12 cellular contexts compared by ENCODE assay signal in the genomic region with DNA sequence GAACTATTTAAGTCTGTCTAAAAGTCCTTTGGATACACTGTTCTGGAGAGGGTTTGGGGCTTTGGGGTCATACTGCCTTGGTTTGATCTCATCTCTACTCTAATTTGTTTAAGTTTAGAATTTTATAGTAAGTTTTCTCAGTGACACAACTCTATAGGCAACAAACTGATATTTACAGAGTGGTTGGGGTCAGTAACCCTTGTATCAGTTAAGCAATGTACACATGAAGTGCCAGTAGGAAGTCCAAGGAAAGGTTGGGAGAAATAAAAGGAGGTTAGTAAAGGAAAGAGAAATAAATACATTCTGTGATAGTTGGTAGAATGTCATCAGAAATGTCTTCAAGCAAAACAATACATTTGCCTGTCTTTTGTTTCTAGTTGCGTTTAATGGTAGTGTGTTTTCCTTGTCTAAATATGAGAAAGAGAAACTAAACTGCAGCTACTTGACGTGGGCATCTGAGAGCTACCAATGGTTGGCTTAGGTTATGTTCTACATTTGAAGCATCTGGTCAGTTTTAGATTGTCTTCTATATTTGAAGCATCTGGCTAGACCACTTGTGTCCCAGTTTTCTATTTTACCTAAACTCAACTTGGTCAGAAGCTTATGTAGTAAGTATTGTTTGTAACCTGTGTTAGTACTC. TPM values are rescaled to one million over a fixed set of nuclear protein-coding genes. Genes with fewer than 3 reads are reported as not detected.
DNase-seq lines count a peak whose midpoint lies in the region; ATAC-seq, FAIRE-seq and TF ChIP-seq lines count a peak whose summit lies in the region.
"Had no signal": no experiment of that assay in that cellular context is flagged by ENCODE, and none has a peak within 500 bp of the region (broad histone marks: within the 10 kb centered on the region; RNA-seq: fewer than 3 reads in every experiment).

No MANE protein-coding gene starts in this region.

- CTCF ChIA-PET in CD4-positive, alpha-beta memory T cell (lab: Charles Lee; ENCODE audit: partially characterized antibody), result interaction anchor here (1.7 kb wide), 1 partner anchor 45 kb away, joined by 3 read pairs; no protein-coding TSS in a partner anchor
- CTCF ChIA-PET in K562 (lab: Yijun Ruan, JAX; ENCODE audit: low intra/inter-chr PET ratio), result no interaction called here

- H3K9me3 ChIP-seq in CD4-positive, alpha-beta memory T cell (ENCODE audit: control insufficient read depth in 1 of 2, low read length in 2 of 2), result no peaks in the 10 kb centered on the region
- H3K9me3 ChIP-seq in K562 (replicated peaks; ENCODE audit: control insufficient read depth, insufficient read depth, low read depth, low read length) (no peaks in the 10 kb centered on the region), endodermal cell (ENCODE audit: control insufficient read depth, low read length) (no peaks in the 10 kb centered on the region)

- H4K20me1 ChIP-seq in K562 (replicated peaks; ENCODE audit: control insufficient read depth, insufficient read depth, low read length), result peaks cover 12% of the 10 kb centered on the region; the same call in 1 of the 2 replicates

- TF ChIP-seq CTCF in K562 (IDR thresholded peaks at IDR 0.05 in 2 of 3, conservative IDR thresholded peaks at IDR 0.05 in 1 of 3; ENCODE audit: insufficient read depth in 2 of 3, low read depth in 1 of 3, low read length in 3 of 3) (no peak), endodermal cell (conservative IDR thresholded peaks at IDR 0.05) (no peak)

- FAIRE-seq in K562 (lab: Jason Lieb, UNC) (no peak), frontal cortex (lab: Jason Lieb, UNC) (no peak)
- FAIRE-seq: urothelium cell line had no signal

- WGBS in K562 (ENCODE audit: insufficient coverage, low coverage, missing lambda C conversion rate), result 5% methylated on average over 2 of the region's 2 CpGs
- WGBS in endodermal cell (ENCODE audit: insufficient coverage in 1 of 2, insufficient read length in 1 of 2), 2 experiments, result 73% methylated on average over 2 of the region's 2 CpGs; no CpG with 5 or more reads in 1 of the 2 experiments

- H3K9me1 ChIP-seq in K562 (ENCODE audit: control insufficient read depth, insufficient read depth, low read length), result no peaks in the 10 kb centered on the region

- no peak for TF ChIP-seq POLR2A in K562 (conservative IDR thresholded peaks at IDR 0.05)

- H3K9ac ChIP-seq in K562 (ENCODE audit: insufficient read depth in 1 of 2, low read depth in 2 of 2, low read length in 2 of 2) (no peak overlapping the region), endodermal cell (ENCODE audit: extremely low read depth, low read length, poor library complexity, severe bottlenecking) (no peak overlapping the region)

- DNase-seq in CD4-positive, alpha-beta memory T cell, result peak in 1 of 5 donors; percentile 6
- DNase-seq in K562 (ENCODE audit: extremely low read depth in 1 of 4, low spot score in 3 of 4) (no peak), frontal cortex (ENCODE audit: low spot score in 2 of 2) (no peak), putamen (ENCODE audit: low spot score) (no peak), endodermal cell (no peak)
- DNase-seq in stimulated activated CD4-positive, alpha-beta T cell treated with anti-CD3 and anti-CD28 coated beads, Interleukin-15, amount 100 ng/mL, for 24 hours, result no peak
- DNase-seq: NCI-H2081 treated with DMSO at 0.1 percent for 48 hours, SHP77 had no signal

- H3K36me3 ChIP-seq in CD4-positive, alpha-beta memory T cell (ENCODE audit: insufficient read depth, low read length), result no peaks in the 10 kb centered on the region
- no peaks in the 10 kb centered on the region for H3K36me3 ChIP-seq in K562 (ENCODE audit: control insufficient read depth, insufficient read depth, low read length)
- no peaks in the 10 kb centered on the region for H3K36me3 ChIP-seq in endodermal cell (ENCODE audit: control insufficient read depth, insufficient read depth, low read length)

- no peaks in the 10 kb centered on the region for H3K9me3 Mint-ChIP-seq in CD4-positive, alpha-beta memory T cell
- peaks cover 38% of the 10 kb centered on the region for H3K9me3 Mint-ChIP-seq in endodermal cell

- H3K4me1 Mint-ChIP-seq in CD4-positive, alpha-beta memory T cell, result peaks cover 19 to 29% (median 23%) of the 10 kb centered on the region in 4 donors
- H3K4me1 Mint-ChIP-seq in endodermal cell, result peaks cover 4% of the 10 kb centered on the region

- BruUV-seq in K562 (replicated peaks; lab: Mats Ljungman, UMichigan), result no TSS peak

- peaks cover 0 to 3% of the 10 kb centered on the region in 2 donors for H3K36me3 Mint-ChIP-seq in CD4-positive, alpha-beta memory T cell
- no peaks in the 10 kb centered on the region for H3K36me3 Mint-ChIP-seq in endodermal cell (ENCODE audit: low read depth)

- H3K27ac Mint-ChIP-seq in CD4-positive, alpha-beta memory T cell, result peak overlapping the region in 6 of 7 donors; percentile 36 to 74 (median 54)
- no peak overlapping the region for H3K27ac Mint-ChIP-seq in endodermal cell

- TF ChIP-seq EP300 in K562 (IDR thresholded peaks at IDR 0.05; ENCODE audit: low read length), result no peak

- peak overlapping the region; percentile 10 to 88 (median 64) for H3K4me3 Mint-ChIP-seq in CD4-positive, alpha-beta memory T cell
- H3K4me3 Mint-ChIP-seq in endodermal cell, result no peak overlapping the region
- H3K4me3 Mint-ChIP-seq: neural crest cell had no signal

- peak overlapping the region; percentile 46 for H3K4me2 ChIP-seq in K562 (ENCODE audit: insufficient read depth, low read length)

- no peaks in the 10 kb centered on the region for H3K27me3 Mint-ChIP-seq in CD4-positive, alpha-beta memory T cell
- H3K27me3 Mint-ChIP-seq in endodermal cell (ENCODE audit: insufficient read depth), result no peaks in the 10 kb centered on the region

- no peaks in the 10 kb centered on the region for H3K27me3 ChIP-seq in CD4-positive, alpha-beta memory T cell (ENCODE audit: insufficient read depth, low read length)
- no peaks in the 10 kb centered on the region for H3K27me3 ChIP-seq in K562 (ENCODE audit: control insufficient read depth in 2 of 2, insufficient read depth in 2 of 2, low read length in 2 of 2)
- H3K27me3 ChIP-seq in endodermal cell (ENCODE audit: control insufficient read depth, insufficient read depth, low read length, poor library complexity, severe bottlenecking), result no peaks in the 10 kb centered on the region

- in situ Hi-C loops in K562 (cut with MboI), result no loop called here

- no peak overlapping the region for H2AFZ ChIP-seq in K562 (ENCODE audit: low read depth, low read length)

- peaks cover 31% of the 10 kb centered on the region for H3K4me1 ChIP-seq in CD4-positive, alpha-beta memory T cell (ENCODE audit: insufficient read depth, low read length)
- H3K4me1 ChIP-seq in K562 (replicated peaks in 1 of 2; ENCODE audit: control insufficient read depth in 2 of 2, insufficient read depth in 2 of 2, low read length in 2 of 2), result peaks cover 4 to 5% of the 10 kb centered on the region in 2 experiments; a peak in 3 of 5 replicates
- H3K4me1 ChIP-seq in endodermal cell (ENCODE audit: control insufficient read depth, insufficient read depth, low read length), result no peaks in the 10 kb centered on the region

- POLR2A ChIA-PET in CD4-positive, alpha-beta memory T cell (lab: Charles Lee; ENCODE audit: partially characterized antibody), result no interaction called here
- POLR2A ChIA-PET in K562 (lab: Yijun Ruan, JAX), result no interaction called here

- TF ChIP-seq RAD21 in K562 (CRISPR knock-in tag; conservative IDR thresholded peaks at IDR 0.05 in 1 of 2, IDR thresholded peaks at IDR 0.05 in 1 of 2), result no peak

- intact Hi-C loops in CD4-positive, alpha-beta memory T cell (cut with micrococcal nuclease), result loop anchor here (10.0 kb wide), 1 partner anchor 407 kb away; the partner anchor contains the start of gene CYSLTR1
- intact Hi-C loops in K562 (cut with micrococcal nuclease), result loop anchor here (2.0 to 5.0 kb wide), 3 partner anchors 19 to 191 kb away; no protein-coding TSS in a partner anchor

- ATAC-seq in GM18868 (IDR thresholded peaks at IDR 0.05; ENCODE audit: unreplicated experiment) (peak; percentile 61), HG03342 (IDR thresholded peaks at IDR 0.05; ENCODE audit: unreplicated experiment) (peak; percentile 54), K562 (no peak; the same call in 2 of the 3 replicates)

- no peak overlapping the region for H3K27ac ChIP-seq in CD4-positive, alpha-beta memory T cell (ENCODE audit: low read depth, low read length)
- H3K27ac ChIP-seq in K562 (ENCODE audit: extremely low read depth, low read depth, low read length), result peak overlapping the region; percentile 30; the same call in 1 of the 3 replicates
- H3K27ac ChIP-seq in endodermal cell (ENCODE audit: low read depth, low read length), result no peak overlapping the region

- peaks cover 96% of the 10 kb centered on the region for H3K79me2 ChIP-seq in K562 (ENCODE audit: control insufficient read depth, insufficient read depth, low read length)

- no peak overlapping the region for H3K4me3 ChIP-seq in CD4-positive, alpha-beta memory T cell (ENCODE audit: low read length in 2 of 2)
- H3K4me3 ChIP-seq in K562 (no peak overlapping the region), endodermal cell (ENCODE audit: low read length) (no peak overlapping the region)

RNA-seq across cellular contexts. Expression of gene ATP7A, which starts 6.9 kb away (rescaled TPM):
- total RNA-seq in CD4-positive, alpha-beta memory T cell, result 10 to 100 TPM; 15.3 to 16.8 TPM
- polyA plus RNA-seq in CD4-positive, alpha-beta memory T cell, result 1 to 10 TPM; 3.2 to 6.5 TPM
- 41.1 and 107 TPM in 2 replicates for total RNA-seq in K562 (2011; cell fraction: chromatin; rRNA removed; ENCODE audit: low replicate concordance)
- total RNA-seq in K562 (2011; cell fraction: nucleolus; rRNA removed), result 20.2 and 29.7 TPM in 2 replicates
- total RNA-seq in K562 (2011; cell fraction: nucleoplasm; rRNA removed), result 63.8 and 93.5 TPM in 2 replicates
- total RNA-seq in K562 (2014; rRNA removed) (9.5 and 10.0 TPM in 2 replicates), K562 (2014; rRNA removed; fragmentation: Illumina TruSeq; extraction: Trizol) (19.8 and 21.6 TPM in 2 replicates), K562 (2015; rRNA removed; fragmentation: Illumina TruSeq; extraction: Trizol) (12.3 TPM in 2 replicates), K562 (2021) (13.4 and 14.8 TPM in 2 replicates), frontal cortex (15.1 TPM), endodermal cell (1 to 10 TPM; 4.4 to 5.8 TPM)
- polyA plus RNA-seq in K562 (2011; rRNA removed) (17.4 and 22.7 TPM in 2 replicates), K562 (2014; fragmentation: Illumina TruSeq; extraction: Trizol) (9.5 and 11.6 TPM in 2 replicates), K562 (2014; fragmentation: Nextera tagmentation; extraction: Ambion mirVana) (1 to 10 TPM; 7.8 to 9.2 TPM), K562 (2014; rRNA removed) (7.3 and 8.2 TPM in 2 replicates)
- polyA plus RNA-seq in K562 (2011; cell fraction: cytosol; rRNA removed), result 5.8 and 11.6 TPM in 2 replicates
- polyA plus RNA-seq in K562 (2011; cell fraction: nucleus; rRNA removed), result 7.9 and 11.6 TPM in 2 replicates
- polyA plus RNA-seq in K562 (2012), result 5.2 and 6.5 TPM in 2 replicates
- 73.5 and 78.1 TPM in 2 replicates for polyA minus RNA-seq in K562 (2011; rRNA and poly(A)+ RNA removed)
- 21.2 and 23.1 TPM in 2 replicates for polyA minus RNA-seq in K562 (2011; cell fraction: cytosol; rRNA and poly(A)+ RNA removed)
- 15.1 and 28.5 TPM in 2 replicates for polyA minus RNA-seq in K562 (2011; cell fraction: nucleus; rRNA and poly(A)+ RNA removed)
- 6.8 TPM for polyA plus RNA-seq in endodermal cell (2013, experiment 1 of 2)
- 6.7 TPM for polyA plus RNA-seq in endodermal cell (2013, experiment 2 of 2)

RNA-seq across cellular contexts. Expression of gene COX7B, which starts 18.1 kb away (rescaled TPM):
- 100 to 1,000 TPM; 115 to 126 TPM for total RNA-seq in CD4-positive, alpha-beta memory T cell
- polyA plus RNA-seq in CD4-positive, alpha-beta memory T cell, result 100 to 1,000 TPM; 382 to 658 TPM
- total RNA-seq in K562 (2011; cell fraction: chromatin; rRNA removed; ENCODE audit: low replicate concordance), result 130 and 149 TPM in 2 replicates
- total RNA-seq in K562 (2011; cell fraction: nucleolus; rRNA removed), result 128 and 174 TPM in 2 replicates
- 188 and 195 TPM in 2 replicates for total RNA-seq in K562 (2011; cell fraction: nucleoplasm; rRNA removed)
- total RNA-seq in K562 (2014; rRNA removed), result 577 and 694 TPM in 2 replicates
- total RNA-seq in K562 (2014; rRNA removed; fragmentation: Illumina TruSeq; extraction: Trizol), result 1,307 and 1,325 TPM in 2 replicates
- 976 and 1,056 TPM in 2 replicates for total RNA-seq in K562 (2015; rRNA removed; fragmentation: Illumina TruSeq; extraction: Trizol)
- total RNA-seq in K562 (2021), result 549 and 655 TPM in 2 replicates
- 2,285 and 2,612 TPM in 2 replicates for polyA plus RNA-seq in K562 (2011; rRNA removed)
- polyA plus RNA-seq in K562 (2011; cell fraction: cytosol; rRNA removed), result 1,573 and 2,417 TPM in 2 replicates
- polyA plus RNA-seq in K562 (2011; cell fraction: nucleus; rRNA removed), result 356 and 864 TPM in 2 replicates
- 580 and 1,031 TPM in 2 replicates for polyA plus RNA-seq in K562 (2012)
- polyA plus RNA-seq in K562 (2014; fragmentation: Illumina TruSeq; extraction: Trizol), result 1,072 and 1,120 TPM in 2 replicates
- 1,000 to 10,000 TPM; 2,613 to 2,891 TPM for polyA plus RNA-seq in K562 (2014; fragmentation: Nextera tagmentation; extraction: Ambion mirVana)
- 1,602 and 1,756 TPM in 2 replicates for polyA plus RNA-seq in K562 (2014; rRNA removed)
- 631 and 748 TPM in 2 replicates for polyA minus RNA-seq in K562 (2011; rRNA and poly(A)+ RNA removed)
- 157 and 174 TPM in 2 replicates for polyA minus RNA-seq in K562 (2011; cell fraction: cytosol; rRNA and poly(A)+ RNA removed)
- polyA minus RNA-seq in K562 (2011; cell fraction: nucleus; rRNA and poly(A)+ RNA removed), result 26.4 and 77.2 TPM in 2 replicates
- total RNA-seq in frontal cortex, result 79.9 TPM
- total RNA-seq in endodermal cell, result 100 to 1,000 TPM; 190 to 193 TPM
- polyA plus RNA-seq in endodermal cell (2013, experiment 1 of 2), result 322 TPM
- 336 TPM for polyA plus RNA-seq in endodermal cell (2013, experiment 2 of 2)

RNA-seq across cellular contexts. Expression of gene MAGT1, which starts 22.2 kb away (rescaled TPM):
- total RNA-seq in CD4-positive, alpha-beta memory T cell, result 10 to 100 TPM; 38.6 to 38.8 TPM
- polyA plus RNA-seq in CD4-positive, alpha-beta memory T cell, result 10 to 100 TPM; 29.5 to 52.7 TPM
- total RNA-seq in K562 (2011; cell fraction: chromatin; rRNA removed; ENCODE audit: low replicate concordance), result 83.9 and 96.5 TPM in 2 replicates
- total RNA-seq in K562 (2011; cell fraction: nucleolus; rRNA removed), result 52.0 and 84.7 TPM in 2 replicates
- total RNA-seq in K562 (2011; cell fraction: nucleoplasm; rRNA removed), result 86.7 and 126 TPM in 2 replicates
- total RNA-seq in K562 (2014; rRNA removed) (26.8 and 46.2 TPM in 2 replicates), K562 (2014; rRNA removed; fragmentation: Illumina TruSeq; extraction: Trizol) (35.4 and 37.8 TPM in 2 replicates), K562 (2015; rRNA removed; fragmentation: Illumina TruSeq; extraction: Trizol) (28.7 and 29.4 TPM in 2 replicates), K562 (2021) (21.8 and 21.9 TPM in 2 replicates), frontal cortex (19.6 TPM), endodermal cell (10 to 100 TPM; 40.0 to 54.1 TPM)
- polyA plus RNA-seq in K562 (2011; rRNA removed) (26.1 and 34.9 TPM in 2 replicates), K562 (2014; fragmentation: Illumina TruSeq; extraction: Trizol) (25.0 and 28.8 TPM in 2 replicates), K562 (2014; fragmentation: Nextera tagmentation; extraction: Ambion mirVana) (10 to 100 TPM; 19.0 to 23.1 TPM), K562 (2014; rRNA removed) (15.5 and 16.5 TPM in 2 replicates)
- 11.2 and 17.7 TPM in 2 replicates for polyA plus RNA-seq in K562 (2011; cell fraction: cytosol; rRNA removed)
- polyA plus RNA-seq in K562 (2011; cell fraction: nucleus; rRNA removed), result 9.2 and 9.5 TPM in 2 replicates
- 26.6 and 34.6 TPM in 2 replicates for polyA plus RNA-seq in K562 (2012)
- polyA minus RNA-seq in K562 (2011; rRNA and poly(A)+ RNA removed), result 115 and 116 TPM in 2 replicates
- 28.0 and 38.1 TPM in 2 replicates for polyA minus RNA-seq in K562 (2011; cell fraction: cytosol; rRNA and poly(A)+ RNA removed)
- 13.3 and 22.0 TPM in 2 replicates for polyA minus RNA-seq in K562 (2011; cell fraction: nucleus; rRNA and poly(A)+ RNA removed)
- 30.2 TPM for polyA plus RNA-seq in endodermal cell (2013, experiment 1 of 2)
- polyA plus RNA-seq in endodermal cell (2013, experiment 2 of 2), result 29.9 TPM

RNA-seq across cellular contexts. Expression of gene PGAM4, which starts 52.0 kb away (rescaled TPM):
- total RNA-seq in CD4-positive, alpha-beta memory T cell, result not detected
- under 1 TPM in 1 of 2 donors, not detected in 1; 0.45 TPM for polyA plus RNA-seq in CD4-positive, alpha-beta memory T cell
- total RNA-seq in K562 (2011; cell fraction: chromatin; rRNA removed; ENCODE audit: low replicate concordance), result not detected in 2 replicates
- not detected in 2 replicates for total RNA-seq in K562 (2011; cell fraction: nucleolus; rRNA removed)
- not detected in 2 replicates for total RNA-seq in K562 (2011; cell fraction: nucleoplasm; rRNA removed)
- not detected in 2 replicates for total RNA-seq in K562 (2014; rRNA removed)
- total RNA-seq in K562 (2014; rRNA removed; fragmentation: Illumina TruSeq; extraction: Trizol), result 0.32 and 0.55 TPM in 2 replicates
- not detected in 2 replicates for total RNA-seq in K562 (2015; rRNA removed; fragmentation: Illumina TruSeq; extraction: Trizol)
- not detected in 2 replicates for total RNA-seq in K562 (2021)
- polyA plus RNA-seq in K562 (2011; rRNA removed), result 0.72 and 0.75 TPM in 2 replicates
- polyA plus RNA-seq in K562 (2011; cell fraction: cytosol; rRNA removed), result 0.59 and 0.92 TPM in 2 replicates
- polyA plus RNA-seq in K562 (2011; cell fraction: nucleus; rRNA removed), result not detected in 2 replicates
- 0.19 TPM in 1 of 2 replicates, not detected in the other for polyA plus RNA-seq in K562 (2012)
- not detected in 2 replicates for polyA plus RNA-seq in K562 (2014; fragmentation: Illumina TruSeq; extraction: Trizol)
- not detected for polyA plus RNA-seq in K562 (2014; fragmentation: Nextera tagmentation; extraction: Ambion mirVana)
- not detected in 2 replicates for polyA plus RNA-seq in K562 (2014; rRNA removed)
- polyA minus RNA-seq in K562 (2011; rRNA and poly(A)+ RNA removed), result not detected in 2 replicates
- not detected in 2 replicates for polyA minus RNA-seq in K562 (2011; cell fraction: cytosol; rRNA and poly(A)+ RNA removed)
- not detected in 2 replicates for polyA minus RNA-seq in K562 (2011; cell fraction: nucleus; rRNA and poly(A)+ RNA removed)
- not detected for total RNA-seq in frontal cortex
- under 1 TPM in 1 of 2 donors, not detected in 1; 0.51 TPM for total RNA-seq in endodermal cell
- polyA plus RNA-seq in endodermal cell (2013, experiment 1 of 2), result not detected
- polyA plus RNA-seq in endodermal cell (2013, experiment 2 of 2), result not detected
- total RNA-seq: neural crest cell had no signal
